ENCODE assay signal across 38 cellular contexts in the genomic region with DNA sequence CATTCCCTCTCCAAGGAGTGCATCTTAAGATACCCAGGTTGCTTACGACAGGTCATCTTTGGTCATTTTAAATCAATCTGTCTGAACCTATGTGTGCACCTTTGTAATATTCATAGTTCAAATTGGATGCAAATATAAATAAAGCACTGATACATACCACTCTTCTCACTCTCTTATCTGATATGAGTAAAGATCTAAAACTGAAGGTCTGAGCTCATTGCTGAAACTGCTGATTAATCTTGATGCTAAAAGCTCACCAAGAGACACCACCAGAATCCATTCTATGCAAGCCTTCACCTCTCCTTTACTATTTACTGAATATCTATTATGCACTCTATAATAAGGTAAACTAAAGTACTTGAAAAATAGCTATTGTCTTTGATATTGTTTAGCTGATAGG. TPM values are rescaled to one million over a fixed set of nuclear protein-coding genes. Genes with fewer than 3 reads are reported as not detected.
DNase-seq lines count a peak whose midpoint lies in the region; ATAC-seq, FAIRE-seq and TF ChIP-seq lines count a peak whose summit lies in the region.
"Had no signal": no experiment of that assay in that cellular context is flagged by ENCODE, and none has a peak within 500 bp of the region (broad histone marks: within the 10 kb centered on the region; RNA-seq: fewer than 3 reads in every experiment).

No MANE protein-coding gene starts in this region.

- no peaks in the 10 kb centered on the region for H3K9me3 ChIP-seq in A549
- H3K9me3 ChIP-seq in CD4-positive, alpha-beta memory T cell (ENCODE audit: control insufficient read depth in 1 of 2, low read length in 2 of 2): no peaks in the 10 kb centered on the region
- H3K9me3 ChIP-seq: ascending aorta, BLaER1, upper lobe of right lung had no signal

- H3K27ac Mint-ChIP-seq in CD4-positive, alpha-beta memory T cell: peak overlapping the region in 2 of 7 donors; percentile 7 to 28
- H3K27ac Mint-ChIP-seq: activated naive CD8-positive, alpha-beta T cell treated with anti-CD3 and anti-CD28 coated beads for 36 hours; GM23338; T-helper 2 cell treated with Interferon-gamma antibody and Interleukin-4, amounts not matched to agents 5 μg/mL and 100 μg/mL, for 36 hours had no signal

- peaks cover 0 to 4% of the 10 kb centered on the region in 2 donors for H3K36me3 Mint-ChIP-seq in CD4-positive, alpha-beta memory T cell
- H3K36me3 Mint-ChIP-seq: activated naive CD8-positive, alpha-beta T cell treated with anti-CD3 and anti-CD28 coated beads for 36 hours had no signal

- peaks cover 0 to 4% (median 0%) of the 10 kb centered on the region in 8 donors for H3K9me3 Mint-ChIP-seq in CD4-positive, alpha-beta memory T cell
- H3K9me3 Mint-ChIP-seq: activated naive CD8-positive, alpha-beta T cell treated with anti-CD3 and anti-CD28 coated beads for 36 hours; GM23338; T-helper 2 cell treated with Interferon-gamma antibody and Interleukin-4, amounts not matched to agents 5 μg/mL and 100 μg/mL, for 36 hours had no signal

- H3K27me3 Mint-ChIP-seq in CD4-positive, alpha-beta memory T cell: peaks cover 0 to 2% of the 10 kb centered on the region in 2 donors
- H3K27me3 Mint-ChIP-seq: activated naive CD8-positive, alpha-beta T cell treated with anti-CD3 and anti-CD28 coated beads for 36 hours had no signal

- H3K4me3 ChIP-seq in A549: no peak overlapping the region
- no peak overlapping the region for H3K4me3 ChIP-seq in CD4-positive, alpha-beta memory T cell (ENCODE audit: low read length in 2 of 2)
- H3K4me3 ChIP-seq: ascending aorta, BLaER1, GM23338, K562, upper lobe of right lung had no signal

- no peak for TF ChIP-seq EP300 in A549 (IDR thresholded peaks at IDR 0.05)

- CTCF ChIA-PET in A549 (lab: Yijun Ruan, JAX): interaction anchor here (0.6 kb wide), 2 partner anchors 295 to 810 kb away, joined by 3 to 5 read pairs; no protein-coding TSS in a partner anchor
- CTCF ChIA-PET in CD4-positive, alpha-beta memory T cell (lab: Charles Lee; ENCODE audit: partially characterized antibody): no interaction called here

- peak overlapping the region; percentile 62 for H3K4me2 ChIP-seq in A549
- H3K4me2 ChIP-seq: BLaER1, GM23338 had no signal

- no peak for DNase-seq in A549 (ENCODE audit: low read depth in 1 of 2, low spot score in 1 of 2)
- DNase-seq in NCI-H82 treated with DMSO at 0.1 percent for 48 hours (lab: John Stamatoyannopoulos, UW; ENCODE audit: unreplicated experiment): no peak
- no peak for DNase-seq in stimulated activated CD4-positive, alpha-beta T cell treated with anti-CD3 and anti-CD28 coated beads, Interleukin-4, amount 100 ng/mL, for 24 hours
- no peak for DNase-seq in CD4-positive, alpha-beta memory T cell
- DNase-seq: activated CD4-positive, alpha-beta T cell treated with anti-CD3 and anti-CD28 coated beads, Interleukin-2, amount 50 U/mL, for 48 hours; activated CD8-positive, alpha-beta memory T cell treated with anti-CD3 and anti-CD28 coated beads, Interleukin-2, amount 50 U/mL, for 48 hours; activated effector memory CD4-positive, alpha-beta T cell treated with Interleukin-2 at 50 U/mL for 16 hours; activated naive CD8-positive, alpha-beta T cell treated with anti-CD3 and anti-CD28 coated beads for 36 hours; Calu3; cortex of kidney; foreskin keratinocyte; mesenchymal stem cell; NCI-H1417; NCI-H2081; NCI-H226; NCI-H774; occipital lobe; stimulated activated CD4-positive, alpha-beta T cell treated with anti-CD3 and anti-CD28 coated beads, Interleukin-1b, Interleukin-23, amount 100 ng/mL, for 48 hours; substantia nigra; upper lobe of right lung; WERI-Rb-1 had no signal

- no peak overlapping the region for H3K4me3 Mint-ChIP-seq in CD4-positive, alpha-beta memory T cell
- H3K4me3 Mint-ChIP-seq: activated naive CD8-positive, alpha-beta T cell treated with anti-CD3 and anti-CD28 coated beads for 36 hours; GM23338; T-helper 2 cell treated with Interferon-gamma antibody and Interleukin-4, amounts not matched to agents 5 μg/mL and 100 μg/mL, for 36 hours had no signal

- no peak for TF ChIP-seq POLR2A in A549 (IDR thresholded peaks at IDR 0.05; ENCODE audit: low read length)

- POLR2A ChIA-PET in A549 (lab: Yijun Ruan, JAX): no interaction called here
- POLR2A ChIA-PET in CD4-positive, alpha-beta memory T cell (lab: Charles Lee; ENCODE audit: partially characterized antibody): no interaction called here

- peaks cover 10% of the 10 kb centered on the region; the same call in 2 of the 3 replicates for H3K4me1 ChIP-seq in A549
- H3K4me1 ChIP-seq in CD4-positive, alpha-beta memory T cell (ENCODE audit: insufficient read depth, low read length): no peaks in the 10 kb centered on the region
- H3K4me1 ChIP-seq: upper lobe of right lung had no signal

- H3K27me3 ChIP-seq in CD4-positive, alpha-beta memory T cell (ENCODE audit: insufficient read depth, low read length): no peaks in the 10 kb centered on the region
- H3K27me3 ChIP-seq: ascending aorta, BLaER1, foreskin keratinocyte, upper lobe of right lung had no signal

- no peak for TF ChIP-seq RAD21 in A549 (conservative IDR thresholded peaks at IDR 0.05 in 1 of 2, IDR thresholded peaks at IDR 0.05 in 1 of 2)

- intact Hi-C loops in CD4-positive, alpha-beta memory T cell (cut with micrococcal nuclease): no loop called here

- H3K36me3 ChIP-seq in CD4-positive, alpha-beta memory T cell (ENCODE audit: insufficient read depth, low read length): no peaks in the 10 kb centered on the region
- H3K36me3 ChIP-seq: ascending aorta, BLaER1, upper lobe of right lung, WERI-Rb-1 had no signal

- no peak for FAIRE-seq in A549 (lab: Jason Lieb, UNC)
- FAIRE-seq: GM18507, K562 had no signal

- peaks cover 0 to 5% (median 2%) of the 10 kb centered on the region in 4 donors for H3K4me1 Mint-ChIP-seq in CD4-positive, alpha-beta memory T cell
- H3K4me1 Mint-ChIP-seq: GM23338 had no signal

- WGBS in A549 (ENCODE audit: missing lambda C conversion rate): 95% methylated on average over 1 of the region's 1 CpG

- ATAC-seq in A549 (no peak), GM18858 (IDR thresholded peaks at IDR 0.05; ENCODE audit: unreplicated experiment) (peak; percentile 47), HG02852 (IDR thresholded peaks at IDR 0.05; ENCODE audit: unreplicated experiment) (peak; percentile 80), HG03565 (IDR thresholded peaks at IDR 0.05; ENCODE audit: unreplicated experiment) (peak; percentile 93), GM18873 (IDR thresholded peaks at IDR 0.05; ENCODE audit: low FRiP score, unreplicated experiment) (no peak)
- ATAC-seq: esophagus mucosa, foreskin keratinocyte, GM23338, K562, SK-N-SH treated with all-trans-retinoic acid at 6 μM for 48 hours, upper lobe of right lung had no signal

- TF ChIP-seq CTCF in A549 (IDR thresholded peaks at IDR 0.05): no peak

- H3K27ac ChIP-seq in A549: no peak overlapping the region
- H3K27ac ChIP-seq in CD4-positive, alpha-beta memory T cell (ENCODE audit: low read depth, low read length): no peak overlapping the region
- H3K27ac ChIP-seq: ascending aorta, BLaER1, foreskin keratinocyte, upper lobe of right lung, WERI-Rb-1 had no signal

TF ChIP-seq in A549, 52 proteins besides CTCF, POLR2A, EP300 and RAD21:
- TF ChIP-seq, protein P1, sequence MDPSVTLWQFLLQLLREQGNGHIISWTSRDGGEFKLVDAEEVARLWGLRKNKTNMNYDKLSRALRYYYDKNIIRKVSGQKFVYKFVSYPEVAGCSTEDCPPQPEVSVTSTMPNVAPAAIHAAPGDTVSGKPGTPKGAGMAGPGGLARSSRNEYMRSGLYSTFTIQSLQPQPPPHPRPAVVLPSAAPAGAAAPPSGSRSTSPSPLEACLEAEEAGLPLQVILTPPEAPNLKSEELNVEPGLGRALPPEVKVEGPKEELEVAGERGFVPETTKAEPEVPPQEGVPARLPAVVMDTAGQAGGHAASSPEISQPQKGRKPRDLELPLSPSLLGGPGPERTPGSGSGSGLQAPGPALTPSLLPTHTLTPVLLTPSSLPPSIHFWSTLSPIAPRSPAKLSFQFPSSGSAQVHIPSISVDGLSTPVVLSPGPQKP (IDR thresholded peaks at IDR 0.05; ENCODE audit: low read depth, low read length): no peak
- TF ChIP-seq PHF8 (IDR thresholded peaks at IDR 0.05; ENCODE audit: borderline replicate concordance, low read depth): no peak
- no peak for TF ChIP-seq HOXB5 (CRISPR knock-in tag; IDR thresholded peaks at IDR 0.05)
- TF ChIP-seq TP53 (CRISPR knock-in tag; IDR thresholded peaks at IDR 0.05): no peak
- no peak for TF ChIP-seq BHLHE40 (IDR thresholded peaks at IDR 0.05; ENCODE audit: low read depth, low read length)
- no peak for TF ChIP-seq GATA3 (IDR thresholded peaks at IDR 0.05; ENCODE audit: borderline replicate concordance)
- TF ChIP-seq, protein P2, sequence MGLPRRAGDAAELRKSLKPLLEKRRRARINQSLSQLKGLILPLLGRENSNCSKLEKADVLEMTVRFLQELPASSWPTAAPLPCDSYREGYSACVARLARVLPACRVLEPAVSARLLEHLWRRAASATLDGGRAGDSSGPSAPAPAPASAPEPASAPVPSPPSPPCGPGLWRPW (IDR thresholded peaks at IDR 0.05): no peak
- TF ChIP-seq TFCP2L1 (CRISPR knock-in tag; IDR thresholded peaks at IDR 0.05): no peak
- TF ChIP-seq CBX8 (IDR thresholded peaks at IDR 0.05): no peak
- TF ChIP-seq JUNB (IDR thresholded peaks at IDR 0.05): no peak
- TF ChIP-seq HEYL (CRISPR knock-in tag; IDR thresholded peaks at IDR 0.05): no peak
- TF ChIP-seq FOXS1 (CRISPR knock-in tag; IDR thresholded peaks at IDR 0.05): no peak
- no peak for TF ChIP-seq ZC3H11A (IDR thresholded peaks at IDR 0.05)

RNA-seq across cellular contexts. Expression of a gene that starts 16.6 kb away (rescaled TPM):
- polyA plus RNA-seq in A549 (2011; rRNA removed) (0.29 and 0.30 TPM in 2 replicates), A549 (2017; fragmentation: RNase III; extraction: RNeasy Plus Mini Kit Qiagen cat#74134 plus additional on column Dnase treatment) (0.05 to 0.08 TPM in 2 of 3 replicates, not detected in the other)
- 0.01 and 0.03 TPM in 2 replicates for polyA plus RNA-seq in A549 (2012; cell fraction: cytosol; rRNA removed)
- polyA plus RNA-seq in A549 (2012; cell fraction: nucleus; rRNA removed): 0.08 and 0.17 TPM in 2 replicates
- polyA minus RNA-seq in A549 (2011; rRNA and poly(A)+ RNA removed): not detected in 2 replicates
- under 1 TPM; 0.35 to 0.58 TPM for total RNA-seq in CD4-positive, alpha-beta memory T cell
- polyA plus RNA-seq in CD4-positive, alpha-beta memory T cell: under 1 TPM in 1 of 2 donors, not detected in 1; 0.14 TPM
- total RNA-seq: A673; activated naive CD8-positive, alpha-beta T cell treated with anti-CD3 and anti-CD28 coated beads for 36 hours; ascending aorta; Calu3; Daoy; esophagus mucosa; GM23338; HT-29; MCF 10A; skeletal muscle tissue had no signal
- polyA plus RNA-seq: foreskin keratinocyte had no signal

Comparison
In these comparisons a context has a peak if more than half of its experiments do, and no peak if none do; other contexts are left out.
1. ATAC-seq: peak in GM18858 (single experiment), HG02852 (single experiment) and HG03565 (single experiment); none in A549 (0 of 2) and GM18873 (single experiment).